In genomic region chr1:191022856-191023255, GRCh38 we compare ENCODE assay signal across 21 cellular contexts.
DNase-seq lines count a peak whose midpoint lies in the region; ATAC-seq and TF ChIP-seq lines count a peak whose summit lies in the region.
"Had no signal": no experiment of that assay in that cellular context is flagged by ENCODE, and none has a peak within 500 bp of the region (broad histone marks: within the 10 kb centered on the region; RNA-seq: fewer than 3 reads in every experiment).

No MANE protein-coding gene starts in this region.

- H3K27ac Mint-ChIP-seq in natural killer cell: no peak overlapping the region
- H3K27ac Mint-ChIP-seq: activated naive CD4-positive, alpha-beta T cell treated with anti-CD3 and anti-CD28 coated beads, Interleukin-2, amount 50 U/mL, for 24 hours; activated T-cell treated with anti-CD3 and anti-CD28 coated beads, Interleukin-2, amount 50 U/mL, for 24 hours; CD4-positive, alpha-beta T cell had no signal

- DNase-seq in Caki2 (ENCODE audit: low read depth): peak; percentile 61
- DNase-seq in M059J (ENCODE audit: low read depth): peak; percentile 13
- DNase-seq in cardiac fibroblast (ENCODE audit: low read depth in 2 of 2): peak; percentile 47 to 55
- DNase-seq in kidney epithelial cell (ENCODE audit: low read depth): peak; percentile 32
- no peak for DNase-seq in HuH-7 (ENCODE audit: low spot score)
- no peak for DNase-seq in natural killer cell
- DNase-seq: activated CD4-positive, alpha-beta T cell treated with anti-CD3 and anti-CD28 coated beads, Interleukin-2, amount 50 U/mL, for 48 hours; activated T-cell treated with anti-CD3 and anti-CD28 coated beads, Interleukin-2, amount 50 U/mL, for 24 hours; CD4-positive, alpha-beta T cell; effector CD8-positive, alpha-beta T cell; KG1; left ventricle myocardium inferior; NCI-H1105; NCI-H526; stimulated activated CD4-positive, alpha-beta T cell treated with anti-CD3 and anti-CD28 coated beads, Interleukin-4, amount 100 ng/mL, for 1 hour; uterus had no signal

- no peaks in the 10 kb centered on the region for H3K4me1 Mint-ChIP-seq in natural killer cell
- H3K4me1 Mint-ChIP-seq: activated naive CD4-positive, alpha-beta T cell treated with anti-CD3 and anti-CD28 coated beads, Interleukin-2, amount 50 U/mL, for 24 hours had no signal

- intact Hi-C loops in natural killer cell (cut with micrococcal nuclease): no loop called here

- peaks cover 12 to 18% of the 10 kb centered on the region in 2 donors for H3K9me3 Mint-ChIP-seq in natural killer cell

- ATAC-seq in GM18858 (IDR thresholded peaks at IDR 0.05; ENCODE audit: unreplicated experiment) (no peak), natural killer cell (no peak), GM21576 (IDR thresholded peaks at IDR 0.05; ENCODE audit: unreplicated experiment) (no peak)

- no peaks in the 10 kb centered on the region for H3K27me3 Mint-ChIP-seq in natural killer cell (ENCODE audit: low read depth in 2 of 2)
- H3K27me3 Mint-ChIP-seq: activated naive CD4-positive, alpha-beta T cell treated with anti-CD3 and anti-CD28 coated beads, Interleukin-2, amount 50 U/mL, for 24 hours; activated T-cell treated with anti-CD3 and anti-CD28 coated beads, Interleukin-2, amount 50 U/mL, for 24 hours; CD4-positive, alpha-beta T cell had no signal

- no peaks in the 10 kb centered on the region for H3K36me3 ChIP-seq in kidney epithelial cell (ENCODE audit: control insufficient read depth, insufficient read depth, low read length)
- H3K36me3 ChIP-seq: cardiac muscle cell, left ventricle myocardium inferior, uterus had no signal

- in situ Hi-C loops in Caki2 (cut with HindIII; ENCODE audit: low pct_unique_long_range_greater_than_20kb, low sequenced_read_pairs): no loop called here

- TF ChIP-seq CTCF in cardiac fibroblast (IDR thresholded peaks at IDR 0.05; ENCODE audit: low read depth, low read length): no peak
- no peak for TF ChIP-seq CTCF in kidney epithelial cell (IDR thresholded peaks at IDR 0.05; ENCODE audit: insufficient read depth, low read length, poor library complexity, severe bottlenecking)
- TF ChIP-seq CTCF in natural killer cell (IDR thresholded peaks at IDR 0.05): no peak

- H3K4me3 Mint-ChIP-seq in natural killer cell: no peak overlapping the region
- H3K4me3 Mint-ChIP-seq: activated naive CD4-positive, alpha-beta T cell treated with anti-CD3 and anti-CD28 coated beads, Interleukin-2, amount 50 U/mL, for 24 hours; activated T-cell treated with anti-CD3 and anti-CD28 coated beads, Interleukin-2, amount 50 U/mL, for 24 hours; CD4-positive, alpha-beta T cell had no signal

- H3K36me3 Mint-ChIP-seq in natural killer cell: peaks cover 5% of the 10 kb centered on the region
- H3K36me3 Mint-ChIP-seq: activated naive CD4-positive, alpha-beta T cell treated with anti-CD3 and anti-CD28 coated beads, Interleukin-2, amount 50 U/mL, for 24 hours had no signal

- H3K4me3 ChIP-seq in cardiac fibroblast (replicated peaks in 1 of 2; ENCODE audit: low read depth in 2 of 2, low read length in 2 of 2) (no peak overlapping the region), kidney epithelial cell (ENCODE audit: low read depth, low read length) (no peak overlapping the region)
- H3K4me3 ChIP-seq: cardiac muscle cell, left ventricle myocardium inferior, SK-N-MC, uterus had no signal

- H3K27me3 ChIP-seq in kidney epithelial cell (ENCODE audit: control insufficient read depth, insufficient read depth, low read length): no peaks in the 10 kb centered on the region
- H3K27me3 ChIP-seq: cardiac muscle cell, uterus had no signal

Comparison
In these comparisons a context has a peak if more than half of its experiments do, and no peak if none do; other contexts are left out.
1. DNase-seq: peak in Caki2 (single experiment), M059J (single experiment), cardiac fibroblast (2 of 2) and kidney epithelial cell (single experiment); none in HuH-7 (single experiment) and natural killer cell (single experiment).